ENCODE assay signal across 25 cellular contexts in genomic region chr18:9688036-9688741, GRCh38. TPM values are rescaled to one million over a fixed set of nuclear protein-coding genes. Genes with fewer than 3 reads are reported as not detected.
A peak's percentile ranks its signal among the peaks of the same experiment; 100 is the strongest.
DNase-seq lines count a peak whose midpoint lies in the region; ATAC-seq and TF ChIP-seq lines count a peak whose summit lies in the region.
"Had no signal": no experiment of that assay in that cellular context is flagged by ENCODE, and none has a peak within 500 bp of the region (broad histone marks: within the 10 kb centered on the region; RNA-seq: fewer than 3 reads in every experiment).

No MANE protein-coding gene starts in this region.

- no peak overlapping the region for H3K27ac Mint-ChIP-seq in CD8-positive, alpha-beta memory T cell
- H3K27ac Mint-ChIP-seq: endodermal cell; naive thymus-derived CD8-positive, alpha-beta T cell; T-cell had no signal

- no peaks in the 10 kb centered on the region for H3K79me2 ChIP-seq in mammary epithelial cell (ENCODE audit: insufficient read depth, low read length)

- peaks cover 0 to 3% (median 0%) of the 10 kb centered on the region in 3 donors for H3K4me1 Mint-ChIP-seq in CD8-positive, alpha-beta memory T cell

- peaks cover 0 to 1% (median 0%) of the 10 kb centered on the region in 3 donors for H3K36me3 Mint-ChIP-seq in CD8-positive, alpha-beta memory T cell
- H3K36me3 Mint-ChIP-seq: naive thymus-derived CD8-positive, alpha-beta T cell; T-cell had no signal

- no peaks in the 10 kb centered on the region for H3K9me3 ChIP-seq in CD8-positive, alpha-beta memory T cell (ENCODE audit: low read length)
- no peaks in the 10 kb centered on the region for H3K9me3 ChIP-seq in mammary epithelial cell (replicated peaks; ENCODE audit: insufficient read depth, low read length)
- H3K9me3 ChIP-seq: gastroesophageal sphincter, pancreas, stomach had no signal

- H3K4me3 ChIP-seq in CD8-positive, alpha-beta memory T cell (ENCODE audit: low read length) = no peak overlapping the region
- no peak overlapping the region for H3K4me3 ChIP-seq in mammary epithelial cell (replicated peaks in 1 of 3; ENCODE audit: insufficient read depth in 1 of 3, low read depth in 2 of 3, low read length in 3 of 3)
- H3K4me3 ChIP-seq: gastroesophageal sphincter, pancreas, stomach had no signal

- in situ Hi-C loops in mammary epithelial cell (cut with MboI; ENCODE audit: low sequenced_read_pairs in 2 of 2) = no loop called here

- no peaks in the 10 kb centered on the region for H3K4me1 ChIP-seq in CD8-positive, alpha-beta memory T cell (ENCODE audit: insufficient read depth, low read length)
- H3K4me1 ChIP-seq in mammary epithelial cell (ENCODE audit: insufficient read depth, low read length) (peaks cover 8% of the 10 kb centered on the region), foreskin keratinocyte (peaks cover 4% of the 10 kb centered on the region)
- H3K4me1 ChIP-seq: pancreas had no signal

- no peaks in the 10 kb centered on the region for H3K27me3 ChIP-seq in CD8-positive, alpha-beta memory T cell (ENCODE audit: insufficient read depth, low read length, poor library complexity, severe bottlenecking)
- H3K27me3 ChIP-seq in mammary epithelial cell (ENCODE audit: insufficient read depth, low read length) (no peaks in the 10 kb centered on the region), foreskin keratinocyte (no peaks in the 10 kb centered on the region)
- H3K27me3 ChIP-seq: gastroesophageal sphincter, pancreas, stomach had no signal

- dilution Hi-C loops in mammary epithelial cell (cut with HindIII; ENCODE audit: low sequenced_read_pairs) = no loop called here

- peak overlapping the region; percentile 38 for H3K27ac ChIP-seq in CD8-positive, alpha-beta memory T cell (ENCODE audit: low read depth, low read length)
- H3K27ac ChIP-seq in mammary epithelial cell (ENCODE audit: insufficient read depth, low read depth, low read length) (no peak overlapping the region), foreskin keratinocyte (peak overlapping the region; percentile 69)
- H3K27ac ChIP-seq: gastroesophageal sphincter, KMS-11, pancreas, stomach had no signal

- H3K36me3 ChIP-seq in CD8-positive, alpha-beta memory T cell (ENCODE audit: insufficient read depth, low read length) = no peaks in the 10 kb centered on the region
- no peaks in the 10 kb centered on the region for H3K36me3 ChIP-seq in mammary epithelial cell (ENCODE audit: insufficient read depth, low read length)
- H3K36me3 ChIP-seq: gastroesophageal sphincter, pancreas, stomach had no signal

- no peak overlapping the region for H3K4me2 ChIP-seq in mammary epithelial cell (ENCODE audit: insufficient read depth, low read depth, low read length)
- H3K4me2 ChIP-seq: KMS-11 had no signal

- DNase-seq in CD8-positive, alpha-beta memory T cell = no peak
- DNase-seq in MV-4-11 (lab: John Stamatoyannopoulos, UW) = peak; percentile 19
- DNase-seq in mammary epithelial cell = peak; percentile 78
- DNase-seq in foreskin keratinocyte = peak; percentile 97 to 98
- no peak for DNase-seq in T-helper 2 cell
- no peak for DNase-seq in NCI-H2196 (lab: John Stamatoyannopoulos, UW; ENCODE audit: unreplicated experiment)
- no peak for DNase-seq in EL
- no peak for DNase-seq in NOMO-1 (lab: John Stamatoyannopoulos, UW; ENCODE audit: unreplicated experiment in 2 of 2)
- DNase-seq: activated CD4-positive, alpha-beta T cell treated with anti-CD3 and anti-CD28 coated beads, Interleukin-2, amount 50 U/mL, for 4 hours; activated naive CD4-positive, alpha-beta T cell; aorta; C1 segment of cervical spinal cord; endodermal cell; mesenchymal stem cell; naive thymus-derived CD8-positive, alpha-beta T cell; NCI-H1092; NCI-H526 treated with DMSO at 0.1 percent for 48 hours; pancreas; SIG-M5; stimulated activated CD4-positive, alpha-beta T cell treated with anti-CD3 and anti-CD28 coated beads, Interleukin-2, amount 100 ng/mL, for 48 hours; stomach; T-cell had no signal

- TF ChIP-seq CTCF in mammary epithelial cell (conservative IDR thresholded peaks at IDR 0.05 in 1 of 2, IDR thresholded peaks at IDR 0.05 in 1 of 2; ENCODE audit: extremely low read depth in 1 of 2, insufficient read depth in 1 of 2, low read depth in 1 of 2, low read length in 2 of 2) = no peak
- peak; percentile 22 for TF ChIP-seq CTCF in foreskin keratinocyte (conservative IDR thresholded peaks at IDR 0.05)

- CTCF ChIA-PET in CD8-positive, alpha-beta memory T cell (lab: Charles Lee) = no interaction called here
- CTCF ChIA-PET in mammary epithelial cell (lab: Charles Lee; ENCODE audit: low non-redundant PET) = no interaction called here

- no peak overlapping the region for H3K4me3 Mint-ChIP-seq in CD8-positive, alpha-beta memory T cell
- H3K4me3 Mint-ChIP-seq: endodermal cell; naive thymus-derived CD8-positive, alpha-beta T cell; T-cell had no signal

- peaks cover 4 to 33% of the 10 kb centered on the region in 2 donors for H3K27me3 Mint-ChIP-seq in CD8-positive, alpha-beta memory T cell

- no peaks in the 10 kb centered on the region for H4K20me1 ChIP-seq in mammary epithelial cell (ENCODE audit: insufficient read depth, low read length)

- peaks cover 0 to 2% (median 0%) of the 10 kb centered on the region in 5 donors for H3K9me3 Mint-ChIP-seq in CD8-positive, alpha-beta memory T cell
- H3K9me3 Mint-ChIP-seq: endodermal cell; naive thymus-derived CD8-positive, alpha-beta T cell had no signal

- peak; percentile 97 for ATAC-seq in foreskin keratinocyte
- ATAC-seq: gastroesophageal sphincter; naive thymus-derived CD8-positive, alpha-beta T cell; pancreas; T-cell had no signal

- POLR2A ChIA-PET in CD8-positive, alpha-beta memory T cell (lab: Charles Lee) = no interaction called here

- intact Hi-C loops in mammary epithelial cell (cut with micrococcal nuclease) = loop anchor here (2.0 to 10.0 kb wide), 2 partner anchors 17 to 87 kb away; no protein-coding TSS in a partner anchor

- 83% methylated on average over 18 of the region's 19 CpGs for WGBS in mammary epithelial cell (ENCODE audit: low coverage, missing lambda C conversion rate)

- H2AFZ ChIP-seq in mammary epithelial cell (ENCODE audit: low read depth, low read length) = no peak overlapping the region

- no peak overlapping the region for H3K9ac ChIP-seq in mammary epithelial cell (ENCODE audit: insufficient read depth, low read length)
- H3K9ac ChIP-seq: KMS-11 had no signal

- BruUV-seq in mammary epithelial cell (replicated peaks; lab: Mats Ljungman, UMichigan) = no TSS peak

RNA-seq across cellular contexts. Expression of gene RAB31, which starts 19.9 kb away (rescaled TPM):
- 1 to 10 TPM in 1 of 2 experiments, under 1 TPM in 1; 0.57 to 1.1 TPM for total RNA-seq in CD8-positive, alpha-beta memory T cell
- polyA plus RNA-seq in CD8-positive, alpha-beta memory T cell = 4.7 TPM
- total RNA-seq in mammary epithelial cell (10 to 100 TPM; 12.3 to 34.6 TPM), foreskin keratinocyte (35.2 and 51.7 TPM in 2 replicates)
- polyA plus RNA-seq in mammary epithelial cell (22.6 TPM), foreskin keratinocyte (19.1 and 23.9 TPM in 2 replicates)
- 78.6 TPM for polyA minus RNA-seq in mammary epithelial cell
- total RNA-seq: OCI-LY7 had no signal

Comparison
In these comparisons a context has a peak if more than half of its experiments do, and no peak if none do; other contexts are left out.
1. DNase-seq: peak in MV-4-11 (single experiment), mammary epithelial cell (single experiment) and foreskin keratinocyte (2 of 2); none in CD8-positive, alpha-beta memory T cell (0 of 5), T-helper 2 cell (0 of 5), NCI-H2196 (single experiment), EL (single experiment) and NOMO-1 (0 of 2).
2. RNA of gene RAB31, which starts 19.9 kb away (total RNA-seq): 35.2 to 51.7 TPM in foreskin keratinocyte and 12.3 to 34.6 TPM in mammary epithelial cell; 0.57 to 1.1 TPM in CD8-positive, alpha-beta memory T cell; every median in the first group is over 4 times any median in the second.